16 cellular contexts compared by ENCODE assay signal in the genomic region with DNA sequence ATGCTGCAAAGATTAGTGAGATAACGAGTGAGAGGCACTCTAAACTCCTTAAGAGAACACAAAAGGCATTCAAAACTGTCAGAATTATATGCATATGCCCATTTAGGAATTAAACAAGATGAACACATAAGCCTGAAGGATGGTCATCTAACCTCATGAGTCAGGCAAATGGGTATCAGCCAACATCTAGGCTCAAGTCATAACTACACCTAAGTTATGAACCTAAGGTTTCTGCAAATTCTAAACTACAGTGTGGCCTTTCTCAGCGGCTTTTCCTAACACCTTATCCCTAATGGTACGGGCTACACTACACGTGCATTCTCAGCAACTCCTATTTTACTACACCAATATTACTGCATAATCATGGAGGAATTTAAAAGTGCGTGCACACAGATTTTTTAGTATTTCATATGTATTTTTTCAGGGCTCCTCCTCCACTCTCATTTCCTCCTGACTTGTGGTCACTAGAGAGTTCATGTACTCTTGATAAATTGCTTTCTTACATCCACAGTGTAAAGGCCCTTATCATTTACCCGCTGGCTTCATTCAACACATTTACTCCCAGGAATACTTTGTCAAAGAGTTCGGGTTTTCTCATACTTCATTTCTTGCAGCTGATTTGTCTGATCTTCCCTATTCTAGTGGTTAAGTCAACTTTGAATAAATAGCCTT.
"Had no signal": no experiment of that assay in that cellular context is flagged by ENCODE, and none has a peak within 500 bp of the region (broad histone marks: within the 10 kb centered on the region; RNA-seq: fewer than 3 reads in every experiment).

No MANE protein-coding gene starts in this region.

- H3K9me3 ChIP-seq: colonic mucosa, pancreas, testis had no signal

- H2AFZ ChIP-seq: hepatocyte had no signal

- H3K4me3 ChIP-seq: colonic mucosa, hepatocyte, pancreas, testis had no signal

- H3K9me3 Mint-ChIP-seq: activated naive CD4-positive, alpha-beta T cell treated with anti-CD3 and anti-CD28 coated beads, Interleukin-2, amount 50 U/mL, for 24 hours; stimulated activated naive CD8-positive, alpha-beta T cell treated with anti-CD3 and anti-CD28 coated beads, Interleukin-15, Interleukin-2, amounts not matched to agents 100 ng/mL and 50 ng/mL, for 24 hours had no signal

- FAIRE-seq: endothelial cell of umbilical vein, pancreas had no signal

- DNase-seq: activated CD4-positive, alpha-beta T cell treated with anti-CD3 and anti-CD28 coated beads, Interleukin-2, amount 50 U/mL, for 48 hours; activated CD8-positive, alpha-beta memory T cell treated with anti-CD3 and anti-CD28 coated beads, Interleukin-2, amount 10 ng/mL, durations not matched to agents 7 days and 5 days; activated effector memory CD4-positive, alpha-beta T cell treated with Interleukin-2 at 50 U/mL for 16 hours; activated T-cell treated with anti-CD3 and anti-CD28 coated beads, Interleukin-2, amount 50 U/mL, for 24 hours; amniotic stem cell; colonic mucosa; mammary epithelial cell; pancreas; stimulated activated CD4-positive, alpha-beta T cell treated with anti-CD3 and anti-CD28 coated beads, Interleukin-4, amount 100 ng/mL, for 24 hours; T-helper 17 cell; testis had no signal

- H3K79me2 ChIP-seq: hepatocyte had no signal

- H3K27ac ChIP-seq: colonic mucosa, hepatocyte, pancreas, testis had no signal

- H3K4me2 ChIP-seq: hepatocyte had no signal

- H3K4me1 ChIP-seq: colonic mucosa, pancreas, testis had no signal

- H3K36me3 ChIP-seq: colonic mucosa, pancreas had no signal

- H3K27me3 ChIP-seq: colonic mucosa, hepatocyte, pancreas, testis had no signal

- H3K27me3 Mint-ChIP-seq: activated CD8-positive, alpha-beta memory T cell treated with anti-CD3 and anti-CD28 coated beads, Interleukin-2, amount 10 ng/mL, durations not matched to agents 7 days and 5 days; activated T-cell treated with anti-CD3 and anti-CD28 coated beads, Interleukin-2, amount 50 U/mL, for 24 hours; stimulated activated naive CD8-positive, alpha-beta T cell treated with anti-CD3 and anti-CD28 coated beads, Interleukin-15, Interleukin-2, amounts not matched to agents 100 ng/mL and 50 ng/mL, for 24 hours; T-helper 17 cell had no signal

- H3K4me3 Mint-ChIP-seq: activated CD8-positive, alpha-beta memory T cell treated with anti-CD3 and anti-CD28 coated beads, Interleukin-2, amount 10 ng/mL, durations not matched to agents 7 days and 5 days; activated naive CD4-positive, alpha-beta T cell treated with anti-CD3 and anti-CD28 coated beads, Interleukin-2, amount 50 U/mL, for 24 hours; activated T-cell treated with anti-CD3 and anti-CD28 coated beads, Interleukin-2, amount 50 U/mL, for 24 hours; stimulated activated naive CD8-positive, alpha-beta T cell treated with anti-CD3 and anti-CD28 coated beads, Interleukin-15, Interleukin-2, amounts not matched to agents 100 ng/mL and 50 ng/mL, for 24 hours; T-helper 17 cell had no signal

- ATAC-seq: activated CD4-positive, CD25-positive, alpha-beta regulatory T cell treated with anti-CD3 and anti-CD28 coated beads, Interleukin-2, amount 50 U/mL, for 24 hours; activated CD8-positive, alpha-beta memory T cell treated with anti-CD3 and anti-CD28 coated beads, Interleukin-2, amount 10 ng/mL, durations not matched to agents 7 days and 5 days; pancreas; T-helper 17 cell had no signal

- H3K27ac Mint-ChIP-seq: activated CD8-positive, alpha-beta memory T cell treated with anti-CD3 and anti-CD28 coated beads, Interleukin-2, amount 10 ng/mL, durations not matched to agents 7 days and 5 days; activated naive CD4-positive, alpha-beta T cell treated with anti-CD3 and anti-CD28 coated beads, Interleukin-2, amount 50 U/mL, for 24 hours; activated T-cell treated with anti-CD3 and anti-CD28 coated beads, Interleukin-2, amount 50 U/mL, for 24 hours; stimulated activated naive CD8-positive, alpha-beta T cell treated with anti-CD3 and anti-CD28 coated beads, Interleukin-15, Interleukin-2, amounts not matched to agents 100 ng/mL and 50 ng/mL, for 24 hours; T-helper 17 cell had no signal

- H3K36me3 Mint-ChIP-seq: activated CD8-positive, alpha-beta memory T cell treated with anti-CD3 and anti-CD28 coated beads, Interleukin-2, amount 10 ng/mL, durations not matched to agents 7 days and 5 days; activated naive CD4-positive, alpha-beta T cell treated with anti-CD3 and anti-CD28 coated beads, Interleukin-2, amount 50 U/mL, for 24 hours had no signal

- H3K4me1 Mint-ChIP-seq: activated CD8-positive, alpha-beta memory T cell treated with anti-CD3 and anti-CD28 coated beads, Interleukin-2, amount 10 ng/mL, durations not matched to agents 7 days and 5 days; activated naive CD4-positive, alpha-beta T cell treated with anti-CD3 and anti-CD28 coated beads, Interleukin-2, amount 50 U/mL, for 24 hours; T-helper 17 cell had no signal
